ENCODE assay signal across 9 cellular contexts in the genomic region with DNA sequence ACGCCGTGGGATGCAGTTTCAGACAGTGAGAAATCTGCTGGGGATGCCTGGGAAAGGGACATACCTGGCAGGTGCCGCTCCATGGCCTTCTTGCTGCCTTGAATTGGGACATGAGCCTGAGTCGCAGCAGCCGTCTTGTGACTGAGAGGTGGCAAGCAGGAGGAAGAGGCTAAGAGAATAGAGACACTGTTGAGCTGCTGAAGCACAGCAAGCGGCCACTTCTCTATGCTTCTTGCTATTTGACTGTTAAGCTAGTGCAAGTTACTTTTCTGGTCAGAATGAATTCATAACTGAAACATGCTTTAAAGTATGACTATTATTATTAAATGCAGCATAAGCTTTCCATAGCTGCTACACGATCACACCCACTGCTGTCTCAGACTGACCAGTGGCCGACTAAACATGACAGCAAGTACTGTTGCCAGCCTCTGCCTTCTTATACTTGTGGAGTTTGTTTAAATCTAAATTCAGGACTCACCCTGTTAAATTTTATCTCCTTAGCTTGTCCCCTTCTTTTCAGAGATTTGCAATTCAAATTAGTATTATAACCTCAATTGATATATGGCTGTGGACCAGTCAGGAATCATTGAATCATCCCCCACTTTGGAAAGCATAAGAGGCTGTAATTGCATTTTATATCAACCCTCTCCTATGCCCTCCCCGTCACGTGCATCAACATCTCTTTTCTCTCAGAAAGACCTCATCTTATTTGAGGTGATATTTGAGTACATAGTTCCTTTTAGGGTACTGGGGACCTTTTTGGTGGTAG. TPM values are rescaled to one million over a fixed set of nuclear protein-coding genes. Genes with fewer than 3 reads are reported as not detected.
DNase-seq lines count a peak whose midpoint lies in the region; ATAC-seq and TF ChIP-seq lines count a peak whose summit lies in the region.
"Had no signal": no experiment of that assay in that cellular context is flagged by ENCODE, and none has a peak within 500 bp of the region (broad histone marks: within the 10 kb centered on the region; RNA-seq: fewer than 3 reads in every experiment).

No MANE protein-coding gene starts in this region.

- H3K36me3 ChIP-seq in left lung, result no peaks in the 10 kb centered on the region

- no peaks in the 10 kb centered on the region for H3K9me3 Mint-ChIP-seq in glutamatergic neuron (ENCODE audit: unreplicated experiment)

- H3K36me3 Mint-ChIP-seq in T-helper 17 cell (ENCODE audit: low read depth), result peaks cover 2% of the 10 kb centered on the region
- H3K36me3 Mint-ChIP-seq in glutamatergic neuron (ENCODE audit: unreplicated experiment), result no peaks in the 10 kb centered on the region

- DNase-seq in left lung (peak in 1 of 2 donors; percentile 58), epidermal melanocyte (ENCODE audit: insufficient read length, low spot score) (no peak), H4 (ENCODE audit: low spot score) (no peak), T-helper 17 cell (no peak), glutamatergic neuron (no peak)
- DNase-seq: NCI-H1092 had no signal

- H3K9me3 ChIP-seq in left lung (no peaks in the 10 kb centered on the region), T-helper 17 cell (ENCODE audit: control insufficient read depth, low read length, poor library complexity, severe bottlenecking) (no peaks in the 10 kb centered on the region)

- H3K27me3 ChIP-seq in left lung, result no peaks in the 10 kb centered on the region

- intact Hi-C loops in left lung (cut with DNase I), result no loop called here

- peaks cover 0 to 71% of the 10 kb centered on the region in 2 donors for H3K4me1 ChIP-seq in left lung

- H3K27ac Mint-ChIP-seq in T-helper 17 cell (no peak overlapping the region), glutamatergic neuron (ENCODE audit: unreplicated experiment) (no peak overlapping the region)

- peaks cover 52% of the 10 kb centered on the region for H3K27me3 Mint-ChIP-seq in T-helper 17 cell
- H3K27me3 Mint-ChIP-seq in glutamatergic neuron (ENCODE audit: unreplicated experiment), result no peaks in the 10 kb centered on the region

- H3K4me3 ChIP-seq in left lung, result no peak overlapping the region

- TF ChIP-seq CTCF in left lung (IDR thresholded peaks at IDR 0.05) (no peak), glutamatergic neuron (IDR thresholded peaks at IDR 0.05; ENCODE audit: partially characterized antibody, unreplicated experiment) (no peak)

- peaks cover 2% of the 10 kb centered on the region for H3K4me1 Mint-ChIP-seq in T-helper 17 cell
- no peaks in the 10 kb centered on the region for H3K4me1 Mint-ChIP-seq in glutamatergic neuron (ENCODE audit: low read depth, unreplicated experiment)

- ATAC-seq in GM18517 (IDR thresholded peaks at IDR 0.05; ENCODE audit: unreplicated experiment) (peak; percentile 38), GM21390 (IDR thresholded peaks at IDR 0.05; ENCODE audit: unreplicated experiment) (peak; percentile 44), HG03159 (IDR thresholded peaks at IDR 0.05; ENCODE audit: unreplicated experiment) (peak; percentile 61), left lung (no peak), T-helper 17 cell (no peak)

- peak overlapping the region; percentile 39 to 91 for H3K27ac ChIP-seq in left lung

- H3K4me3 Mint-ChIP-seq in T-helper 17 cell, result no peak overlapping the region
- no peak overlapping the region for H3K4me3 Mint-ChIP-seq in glutamatergic neuron (ENCODE audit: unreplicated experiment)

RNA-seq across cellular contexts. Expression of gene ACSL1, which starts 24.8 kb away (rescaled TPM):
- total RNA-seq in left lung (100 to 1,000 TPM; 150 to 270 TPM), T-helper 17 cell (10 to 100 TPM; 12.1 to 13.3 TPM), glutamatergic neuron (ENCODE audit: unreplicated experiment) (31.7 TPM)
- 56.3 and 62.8 TPM in 2 replicates for total RNA-seq in H4 (2014; rRNA removed; shearing (Covaris generic))

Comparison
In these comparisons a context has a peak if more than half of its experiments do, and no peak if none do; other contexts are left out.
1. ATAC-seq: peak in GM18517 (single experiment), GM21390 (single experiment) and HG03159 (single experiment); none in left lung (single experiment) and T-helper 17 cell (single experiment).